ENCODE assay signal across 8 cellular contexts in the genomic region with DNA sequence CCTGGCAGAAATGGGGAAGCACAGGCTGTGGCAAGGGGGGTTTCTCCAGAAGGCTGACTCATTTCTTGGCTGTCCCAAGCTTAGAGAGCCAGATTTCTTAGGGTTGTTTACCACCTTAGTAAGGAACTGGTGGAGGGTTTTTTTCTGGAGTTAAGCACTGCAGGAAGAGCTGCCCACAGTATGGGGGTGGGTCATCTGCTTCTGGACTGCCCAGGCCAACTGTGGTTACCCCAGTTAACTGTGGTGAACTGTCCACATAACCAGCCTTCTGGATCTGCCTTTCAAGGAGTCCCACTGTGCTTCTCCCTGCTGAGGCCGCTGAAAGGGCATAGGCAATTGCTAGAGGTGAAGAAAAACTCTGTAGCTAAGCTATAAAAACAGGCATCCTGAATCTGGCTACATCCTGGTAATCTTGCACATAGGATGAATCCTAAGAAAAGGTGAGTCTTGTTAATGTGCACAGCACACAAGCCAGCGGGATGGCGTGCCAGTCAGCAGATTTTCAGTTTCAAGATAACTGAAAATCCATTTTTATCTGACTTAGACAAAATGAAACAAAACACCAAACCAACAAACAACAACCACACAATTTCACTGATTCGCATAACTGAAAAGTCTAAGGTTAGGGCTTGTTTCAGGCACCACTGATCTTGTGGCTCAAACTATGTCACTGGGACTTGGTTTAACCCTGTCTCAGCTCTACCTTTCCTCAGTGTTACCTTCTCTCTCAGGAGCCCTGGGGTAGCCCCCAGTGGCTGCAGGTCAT. TPM values are rescaled to one million over a fixed set of nuclear protein-coding genes. Genes with fewer than 3 reads are reported as not detected.
DNase-seq lines count a peak whose midpoint lies in the region; ATAC-seq and FAIRE-seq lines count a peak whose summit lies in the region.
"Had no signal": no experiment of that assay in that cellular context is flagged by ENCODE, and none has a peak within 500 bp of the region (broad histone marks: within the 10 kb centered on the region; RNA-seq: fewer than 3 reads in every experiment).

No MANE protein-coding gene starts in this region.

- ATAC-seq in HG02884 (IDR thresholded peaks at IDR 0.05; ENCODE audit: unreplicated experiment) = peak; percentile 74
- ATAC-seq: Panc1 had no signal

- peak; percentile 52 for DNase-seq in GM19238 (ENCODE audit: insufficient read length, low spot score)
- DNase-seq in RCC 7860 (ENCODE audit: low spot score) = peak; percentile 43
- DNase-seq in myocyte (ENCODE audit: low read depth) = peak; percentile 74
- no peak for DNase-seq in NCI-H510A (lab: John Stamatoyannopoulos, UW)
- DNase-seq in DMS153 treated with DMSO at 0.1 percent for 48 hours (lab: John Stamatoyannopoulos, UW; ENCODE audit: unreplicated experiment) = no peak
- DNase-seq in mucosa of gallbladder (ENCODE audit: low spot score) = no peak

- no peak for FAIRE-seq in RCC 7860 (lab: Jason Lieb, UNC)

RNA-seq across cellular contexts. Expression of a gene that starts 21.6 kb away (rescaled TPM):
- total RNA-seq in myocyte = 132 and 153 TPM in 2 replicates
- polyA plus RNA-seq in myocyte (2012) = 110 TPM
- total RNA-seq in mucosa of gallbladder = 16.2 TPM

Comparison
In these comparisons a context has a peak if more than half of its experiments do, and no peak if none do; other contexts are left out.
1. DNase-seq: peak in GM19238 (single experiment), RCC 7860 (single experiment) and myocyte (single experiment); none in NCI-H510A (single experiment), DMS153 treated with DMSO at 0.1 percent for 48 hours (single experiment) and mucosa of gallbladder (single experiment).